ENCODE assay signal across 1 cellular context in the genomic region with DNA sequence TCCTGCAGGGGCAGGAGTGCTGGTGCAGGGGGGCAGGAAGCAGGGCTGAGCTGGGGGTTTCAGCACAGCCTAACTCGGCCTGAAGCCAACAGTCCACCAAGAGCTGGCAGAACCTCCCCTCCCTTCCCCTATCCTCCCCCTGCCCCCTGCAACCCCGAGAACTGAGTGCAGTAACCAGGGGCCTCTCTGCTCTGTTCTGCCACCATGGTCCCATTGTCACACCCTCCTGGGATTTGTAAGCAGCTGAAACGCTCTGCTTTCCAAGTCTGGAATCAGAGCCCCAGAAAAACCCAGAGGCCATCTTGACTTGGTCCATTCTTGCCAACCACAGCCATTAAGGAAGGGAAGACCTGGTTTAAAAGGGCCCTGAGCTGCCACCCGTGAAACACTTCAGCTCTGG.
TF ChIP-seq lines count a peak whose summit lies in the region.

No MANE protein-coding gene starts in this region.

TF ChIP-seq in GM23338, 12 proteins besides CTCF, POLR2A, EP300 and RAD21 (continued from another document):
- TF ChIP-seq, protein P1, sequence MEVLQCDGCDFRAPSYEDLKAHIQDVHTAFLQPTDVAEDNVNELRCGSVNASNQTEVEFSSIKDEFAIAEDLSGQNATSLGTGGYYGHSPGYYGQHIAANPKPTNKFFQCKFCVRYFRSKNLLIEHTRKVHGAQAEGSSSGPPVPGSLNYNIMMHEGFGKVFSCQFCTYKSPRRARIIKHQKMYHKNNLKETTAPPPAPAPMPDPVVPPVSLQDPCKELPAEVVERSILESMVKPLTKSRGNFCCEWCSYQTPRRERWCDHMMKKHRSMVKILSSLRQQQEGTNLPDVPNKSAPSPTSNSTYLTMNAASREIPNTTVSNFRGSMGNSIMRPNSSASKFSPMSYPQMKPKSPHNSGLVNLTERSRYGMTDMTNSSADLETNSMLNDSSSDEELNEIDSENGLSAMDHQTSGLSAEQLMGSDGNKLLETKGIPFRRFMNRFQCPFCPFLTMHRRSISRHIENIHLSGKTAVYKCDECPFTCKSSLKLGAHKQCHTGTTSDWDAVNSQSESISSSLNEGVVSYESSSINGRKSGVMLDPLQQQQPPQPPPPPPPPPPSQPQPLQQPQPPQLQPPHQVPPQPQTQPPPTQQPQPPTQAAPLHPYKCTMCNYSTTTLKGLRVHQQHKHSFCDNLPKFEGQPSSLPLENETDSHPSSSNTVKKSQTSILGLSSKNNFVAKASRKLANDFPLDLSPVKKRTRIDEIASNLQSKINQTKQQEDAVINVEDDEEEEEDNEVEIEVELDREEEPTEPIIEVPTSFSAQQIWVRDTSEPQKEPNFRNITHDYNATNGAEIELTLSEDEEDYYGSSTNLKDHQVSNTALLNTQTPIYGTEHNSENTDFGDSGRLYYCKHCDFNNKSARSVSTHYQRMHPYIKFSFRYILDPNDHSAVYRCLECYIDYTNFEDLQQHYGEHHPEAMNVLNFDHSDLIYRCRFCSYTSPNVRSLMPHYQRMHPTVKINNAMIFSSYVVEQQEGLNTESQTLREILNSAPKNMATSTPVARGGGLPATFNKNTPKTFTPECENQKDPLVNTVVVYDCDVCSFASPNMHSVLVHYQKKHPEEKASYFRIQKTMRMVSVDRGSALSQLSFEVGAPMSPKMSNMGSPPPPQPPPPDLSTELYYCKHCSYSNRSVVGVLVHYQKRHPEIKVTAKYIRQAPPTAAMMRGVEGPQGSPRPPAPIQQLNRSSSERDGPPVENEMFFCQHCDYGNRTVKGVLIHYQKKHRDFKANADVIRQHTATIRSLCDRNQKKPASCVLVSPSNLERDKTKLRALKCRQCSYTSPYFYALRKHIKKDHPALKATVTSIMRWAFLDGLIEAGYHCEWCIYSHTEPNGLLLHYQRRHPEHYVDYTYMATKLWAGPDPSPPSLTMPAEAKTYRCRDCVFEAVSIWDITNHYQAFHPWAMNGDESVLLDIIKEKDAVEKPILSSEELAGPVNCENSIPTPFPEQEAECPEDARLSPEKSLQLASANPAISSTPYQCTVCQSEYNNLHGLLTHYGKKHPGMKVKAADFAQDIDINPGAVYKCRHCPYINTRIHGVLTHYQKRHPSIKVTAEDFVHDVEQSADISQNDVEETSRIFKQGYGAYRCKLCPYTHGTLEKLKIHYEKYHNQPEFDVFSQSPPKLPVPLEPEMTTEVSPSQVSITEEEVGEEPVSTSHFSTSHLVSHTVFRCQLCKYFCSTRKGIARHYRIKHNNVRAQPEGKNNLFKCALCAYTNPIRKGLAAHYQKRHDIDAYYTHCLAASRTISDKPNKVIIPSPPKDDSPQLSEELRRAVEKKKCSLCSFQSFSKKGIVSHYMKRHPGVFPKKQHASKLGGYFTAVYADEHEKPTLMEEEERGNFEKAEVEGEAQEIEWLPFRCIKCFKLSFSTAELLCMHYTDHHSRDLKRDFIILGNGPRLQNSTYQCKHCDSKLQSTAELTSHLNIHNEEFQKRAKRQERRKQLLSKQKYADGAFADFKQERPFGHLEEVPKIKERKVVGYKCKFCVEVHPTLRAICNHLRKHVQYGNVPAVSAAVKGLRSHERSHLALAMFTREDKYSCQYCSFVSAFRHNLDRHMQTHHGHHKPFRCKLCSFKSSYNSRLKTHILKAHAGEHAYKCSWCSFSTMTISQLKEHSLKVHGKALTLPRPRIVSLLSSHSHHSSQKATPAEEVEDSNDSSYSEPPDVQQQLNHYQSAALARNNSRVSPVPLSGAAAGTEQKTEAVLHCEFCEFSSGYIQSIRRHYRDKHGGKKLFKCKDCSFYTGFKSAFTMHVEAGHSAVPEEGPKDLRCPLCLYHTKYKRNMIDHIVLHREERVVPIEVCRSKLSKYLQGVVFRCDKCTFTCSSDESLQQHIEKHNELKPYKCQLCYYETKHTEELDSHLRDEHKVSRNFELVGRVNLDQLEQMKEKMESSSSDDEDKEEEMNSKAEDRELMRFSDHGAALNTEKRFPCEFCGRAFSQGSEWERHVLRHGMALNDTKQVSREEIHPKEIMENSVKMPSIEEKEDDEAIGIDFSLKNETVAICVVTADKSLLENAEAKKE (CRISPR knock-in tag; IDR thresholded peaks at IDR 0.05), result no peak
- no peak for TF ChIP-seq ZNF114 (CRISPR knock-in tag; IDR thresholded peaks at IDR 0.05)
- no peak for TF ChIP-seq NANOG (IDR thresholded peaks at IDR 0.05; ENCODE audit: borderline replicate concordance)
- TF ChIP-seq ZNF331 (CRISPR knock-in tag; IDR thresholded peaks at IDR 0.05; ENCODE audit: low read depth), result no peak
- no peak for TF ChIP-seq EZH2phosphoT487 (IDR thresholded peaks at IDR 0.05; ENCODE audit: unreplicated experiment)
